In genomic region chr3:42772670-42773408, GRCh38 we compare ENCODE assay signal across 8 cellular contexts. TPM values are rescaled to one million over a fixed set of nuclear protein-coding genes. Genes with fewer than 3 reads are reported as not detected.
DNase-seq lines count a peak whose midpoint lies in the region; ATAC-seq and TF ChIP-seq lines count a peak whose summit lies in the region.

Gene CCDC13, minus strand, starts transcription at chr3:42773253. Its CDS starts 14,908 bp downstream, at chr3:42758345.

- TF ChIP-seq POLR2A in heart left ventricle (IDR thresholded peaks at IDR 0.05) (peak in 1 of 2 donors; percentile 46), tibial nerve (IDR thresholded peaks at IDR 0.05) (peak in 1 of 2 donors; percentile 45)

- H3K9me2 ChIP-seq in GM23338 (ENCODE audit: insufficient read depth) (no peaks in the 10 kb centered on the region), MM.1S (replicated peaks; ENCODE audit: insufficient read depth, low read length) (no peaks in the 10 kb centered on the region)

- H3K4me3 ChIP-seq in GM23338 (peak within 1 kb of the TSS; percentile 59), MM.1S (ENCODE audit: low read length) (peak within 1 kb of the TSS; percentile 62), heart left ventricle (peak within 1 kb of the TSS; percentile 15 to 73 (median 56)), parathyroid adenoma (ENCODE audit: low read depth, low read length) (peak within 1 kb of the TSS; percentile 71), tibial nerve (peak within 1 kb of the TSS; percentile 30 to 60 (median 50))

- H3F3A ChIP-seq in GM23338 (replicated peaks; ENCODE audit: low read depth): peaks cover 2% of the 10 kb centered on the region; the same call in 1 of the 2 replicates
- H3F3A ChIP-seq in MM.1S (ENCODE audit: insufficient read depth, low read length): no peaks in the 10 kb centered on the region

- H2AFZ ChIP-seq in GM23338 (peak within 1 kb of the TSS; percentile 94), MM.1S (ENCODE audit: low read length) (peak within 1 kb of the TSS; percentile 85), parathyroid adenoma (peak within 1 kb of the TSS; percentile 88)

- H3K4me1 ChIP-seq in GM23338 (ENCODE audit: insufficient read depth) (peaks cover 4% of the 10 kb centered on the region), MM.1S (ENCODE audit: low read length) (no peaks in the 10 kb centered on the region), heart left ventricle (peaks cover 0 to 16% (median 9%) of the 10 kb centered on the region in 12 donors), parathyroid adenoma (no peaks in the 10 kb centered on the region), tibial nerve (peaks cover 0 to 16% (median 4%) of the 10 kb centered on the region in 4 donors)

- peak within 1 kb of the TSS; percentile 87 for H3K4me3 Mint-ChIP-seq in GM23338
- peak within 1 kb of the TSS; percentile 92 for H3K4me3 Mint-ChIP-seq in activated naive CD8-positive, alpha-beta T cell treated with anti-CD3 and anti-CD28 coated beads, Interleukin-2, amount 10 ng/mL, durations not matched to agents 7 days and 5 days

- peaks cover 20% of the 10 kb centered on the region for H3K27me3 Mint-ChIP-seq in GM23338 (ENCODE audit: insufficient read depth, low read depth, poor library complexity)
- peaks cover 2% of the 10 kb centered on the region for H3K27me3 Mint-ChIP-seq in activated naive CD8-positive, alpha-beta T cell treated with anti-CD3 and anti-CD28 coated beads, Interleukin-2, amount 10 ng/mL, durations not matched to agents 7 days and 5 days

- 3 to 4% (median 4%) methylated on average over 21 to 63 of the region's 63 CpGs for WGBS in heart left ventricle, 4 donors
- 2 to 4% methylated on average over 44 to 57 of the region's 63 CpGs for WGBS in tibial nerve, 2 donors

- DNase-seq in ELR (ENCODE audit: low read depth) (peak; percentile 94), GM23338 (ENCODE audit: low spot score) (peak; percentile 98), MM.1S (peak; percentile 97), SKM-1 treated with dmso at 0.1 percent for 144 hours (lab: John Stamatoyannopoulos, UW; ENCODE audit: unreplicated experiment) (peak; percentile 96), heart left ventricle (peak; percentile 97 to 98 (median 98)), tibial nerve (ENCODE audit: low spot score in 2 of 2) (peak; percentile 88 to 95)
- DNase-seq in activated naive CD8-positive, alpha-beta T cell treated with anti-CD3 and anti-CD28 coated beads, Interleukin-2, amount 10 ng/mL, durations not matched to agents 7 days and 5 days: peak; percentile 94

- peaks cover 22% of the 10 kb centered on the region for H3K9me3 Mint-ChIP-seq in GM23338
- no peaks in the 10 kb centered on the region for H3K9me3 Mint-ChIP-seq in activated naive CD8-positive, alpha-beta T cell treated with anti-CD3 and anti-CD28 coated beads, Interleukin-2, amount 10 ng/mL, durations not matched to agents 7 days and 5 days

- 0 out of 2 replicates have a peak, but pooled peaks cover 3% of the 10 kb centered on the region for H4K20me1 ChIP-seq in GM23338 (replicated peaks; ENCODE audit: insufficient read depth)
- H4K20me1 ChIP-seq in MM.1S (ENCODE audit: insufficient read depth, low read length): no peaks in the 10 kb centered on the region

- POLR2A ChIA-PET in activated naive CD8-positive, alpha-beta T cell treated with anti-CD3 and anti-CD28 coated beads, Interleukin-2, amount 10 ng/mL, durations not matched to agents 7 days and 5 days (lab: Charles Lee): no interaction called here

- no peak within 1 kb of the TSS for H3K27ac ChIP-seq in GM23338 (ENCODE audit: low read depth)
- peak within 1 kb of the TSS; percentile 57; the same call in 1 of the 2 replicates for H3K27ac ChIP-seq in MM.1S (ENCODE audit: low read length)
- H3K27ac ChIP-seq in heart left ventricle: peak within 1 kb of the TSS in 11 of 12 donors; percentile 33 to 94 (median 64)
- H3K27ac ChIP-seq in parathyroid adenoma: peak within 1 kb of the TSS; percentile 61
- H3K27ac ChIP-seq in tibial nerve: peak within 1 kb of the TSS in 3 of 4 donors; percentile 55 to 84 (median 69)

- H3K79me2 ChIP-seq in GM23338 (replicated peaks; ENCODE audit: insufficient read depth) (no peaks in the 10 kb centered on the region), MM.1S (ENCODE audit: low read length) (no peaks in the 10 kb centered on the region), parathyroid adenoma (no peaks in the 10 kb centered on the region)

- TF ChIP-seq EP300 in tibial nerve (IDR thresholded peaks at IDR 0.05): peak; percentile 61 to 87

- no peak within 1 kb of the TSS for H3K27ac Mint-ChIP-seq in GM23338
- peak within 1 kb of the TSS; percentile 85 for H3K27ac Mint-ChIP-seq in activated naive CD8-positive, alpha-beta T cell treated with anti-CD3 and anti-CD28 coated beads, Interleukin-2, amount 10 ng/mL, durations not matched to agents 7 days and 5 days

- H3K4me2 ChIP-seq in GM23338 (peak within 1 kb of the TSS; percentile 83), MM.1S (ENCODE audit: low read depth, low read length) (peak within 1 kb of the TSS; percentile 83), parathyroid adenoma (ENCODE audit: low read length) (peak within 1 kb of the TSS; percentile 72)

- peaks cover 11% of the 10 kb centered on the region for H3K27me3 ChIP-seq in GM23338 (ENCODE audit: insufficient read depth)
- no peaks in the 10 kb centered on the region for H3K27me3 ChIP-seq in MM.1S (replicated peaks; ENCODE audit: insufficient read depth, low read length)
- no peaks in the 10 kb centered on the region for H3K27me3 ChIP-seq in heart left ventricle
- no peaks in the 10 kb centered on the region for H3K27me3 ChIP-seq in parathyroid adenoma (ENCODE audit: control insufficient read depth, insufficient read depth, low read length)
- H3K27me3 ChIP-seq in tibial nerve: no peaks in the 10 kb centered on the region

- H3K36me3 ChIP-seq in GM23338 (ENCODE audit: insufficient read depth): no peaks in the 10 kb centered on the region
- H3K36me3 ChIP-seq in MM.1S (replicated peaks; ENCODE audit: insufficient read depth, low read length): no peaks in the 10 kb centered on the region
- no peaks in the 10 kb centered on the region for H3K36me3 ChIP-seq in heart left ventricle
- H3K36me3 ChIP-seq in parathyroid adenoma (ENCODE audit: control insufficient read depth, insufficient read depth, low read length): no peaks in the 10 kb centered on the region
- H3K36me3 ChIP-seq in tibial nerve: no peaks in the 10 kb centered on the region

- H3K4me1 Mint-ChIP-seq in GM23338: peaks cover 6% of the 10 kb centered on the region; the same call in 2 of the 3 replicates
- peaks cover 13% of the 10 kb centered on the region for H3K4me1 Mint-ChIP-seq in activated naive CD8-positive, alpha-beta T cell treated with anti-CD3 and anti-CD28 coated beads, Interleukin-2, amount 10 ng/mL, durations not matched to agents 7 days and 5 days

- TF ChIP-seq CTCF in GM23338 (conservative IDR thresholded peaks at IDR 0.05; ENCODE audit: low read depth in 2 of 2) (no peak; a peak in 1 of 4 replicates), MM.1S (IDR thresholded peaks at IDR 0.05; ENCODE audit: low read length) (no peak), heart left ventricle (IDR thresholded peaks at IDR 0.05) (peak in 1 of 12 donors; percentile 15), parathyroid adenoma (IDR thresholded peaks at IDR 0.05) (no peak), tibial nerve (IDR thresholded peaks at IDR 0.05) (peak in 1 of 5 experiments; percentile 31)

- intact Hi-C loops in heart left ventricle (cut with DNase I): no loop called here

- ATAC-seq in GM23338 (peak; percentile 98), heart left ventricle (peak; percentile 95 to 99 (median 97))
- ATAC-seq in activated naive CD8-positive, alpha-beta T cell treated with anti-CD3 and anti-CD28 coated beads, Interleukin-2, amount 10 ng/mL, durations not matched to agents 7 days and 5 days (ENCODE audit: low read depth): peak; percentile 88

- peaks cover 6% of the 10 kb centered on the region for H3K36me3 Mint-ChIP-seq in GM23338 (ENCODE audit: low read depth)
- no peaks in the 10 kb centered on the region for H3K36me3 Mint-ChIP-seq in activated naive CD8-positive, alpha-beta T cell treated with anti-CD3 and anti-CD28 coated beads, Interleukin-2, amount 10 ng/mL, durations not matched to agents 7 days and 5 days

- H3K9ac ChIP-seq in MM.1S (ENCODE audit: low read length): peak within 1 kb of the TSS; percentile 73
- no peak within 1 kb of the TSS for H3K9ac ChIP-seq in parathyroid adenoma

- H3K9me3 ChIP-seq in MM.1S (replicated peaks; ENCODE audit: insufficient read depth, low read length) (no peaks in the 10 kb centered on the region), heart left ventricle (no peaks in the 10 kb centered on the region), parathyroid adenoma (ENCODE audit: control insufficient read depth, low read length) (no peaks in the 10 kb centered on the region), tibial nerve (peaks cover 0 to 3% (median 0%) of the 10 kb centered on the region in 4 donors)

TF ChIP-seq in GM23338, 12 proteins besides CTCF, POLR2A, EP300 and RAD21 (continues in another document):
- TF ChIP-seq EZH2 (IDR thresholded peaks at IDR 0.05; ENCODE audit: low read depth, unreplicated experiment): no peak
- 0 out of 2 replicates have a peak, but pooled peaks have one; percentile 4 for TF ChIP-seq ETS1 (IDR thresholded peaks at IDR 0.05)
- no peak for TF ChIP-seq JUNB (IDR thresholded peaks at IDR 0.05; ENCODE audit: unreplicated experiment)
- TF ChIP-seq NANOG (IDR thresholded peaks at IDR 0.05; ENCODE audit: borderline replicate concordance): no peak
- peak; percentile 53; the same call in 1 of the 2 replicates for TF ChIP-seq POLR2AphosphoS5 (IDR thresholded peaks at IDR 0.05; ENCODE audit: low read depth)
- TF ChIP-seq ZNF331 (CRISPR knock-in tag; IDR thresholded peaks at IDR 0.05; ENCODE audit: low read depth): no peak
- TF ChIP-seq ZNF114 (CRISPR knock-in tag; IDR thresholded peaks at IDR 0.05): no peak
- TF ChIP-seq EZH2phosphoT487 (IDR thresholded peaks at IDR 0.05; ENCODE audit: unreplicated experiment): no peak

RNA-seq across cellular contexts. Expression of gene CCDC13, which starts in this region (rescaled TPM):
- total RNA-seq in GM23338 (2014; rRNA removed; shearing (Covaris generic)): 0.45 TPM in 1 of 2 replicates, not detected in the other
- polyA plus RNA-seq in GM23338 (2016; fragmentation: Nextera tagmentation; extraction: Ambion mirVana) (0.27 and 0.42 TPM in 2 replicates), heart left ventricle (1 to 10 TPM in 1 of 2 donors, under 1 TPM in 1; 0.53 to 1.1 TPM)
- under 1 TPM in 1 of 2 experiments, not detected in 1; 0.85 TPM for total RNA-seq in activated naive CD8-positive, alpha-beta T cell treated with anti-CD3 and anti-CD28 coated beads, Interleukin-2, amount 10 ng/mL, durations not matched to agents 7 days and 5 days
- total RNA-seq in heart left ventricle (1 to 10 TPM in 1 of 9 donors, under 1 TPM in 7, not detected in 1; 0.44 to 1.4 (median 0.83) TPM), tibial nerve (10 to 100 TPM in 1 of 4 donors, 1 to 10 TPM in 3; 1.7 to 12.6 (median 2.0) TPM)

Comparison
In these comparisons a context has a peak if more than half of its experiments do, and no peak if none do; other contexts are left out.
1. Peak in DNase-seq, ATAC-seq, H3K4me3 ChIP-seq and H3K4me2 ChIP-seq in GM23338; RNA of the gene not detected or under 1 TPM.
2. Peak in DNase-seq and ATAC-seq in activated naive CD8-positive, alpha-beta T cell treated with anti-CD3 and anti-CD28 coated beads, Interleukin-2, amount 10 ng/mL, durations not matched to agents 7 days and 5 days; RNA of the gene not detected or under 1 TPM.